ENCODE assay signal across 34 cellular contexts in the genomic region with DNA sequence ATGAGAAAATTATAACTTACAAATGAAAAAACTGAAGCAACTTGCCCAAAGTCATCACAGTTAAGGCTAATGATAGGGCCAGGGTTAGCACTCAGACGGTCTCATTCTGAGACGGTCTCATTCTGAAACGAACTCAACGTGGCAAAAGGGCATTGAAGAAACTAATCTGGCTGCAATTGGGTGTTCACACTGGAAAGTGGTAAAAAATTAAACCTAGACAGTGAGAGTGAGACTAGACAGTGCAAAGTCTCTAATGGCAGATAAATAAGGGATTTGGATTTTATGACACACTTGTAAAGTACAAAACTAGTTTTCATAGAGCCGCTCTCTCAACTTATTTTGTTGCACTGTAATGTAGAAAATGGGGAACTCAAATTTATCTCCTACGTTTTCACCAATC.
"Had no signal": no experiment of that assay in that cellular context is flagged by ENCODE, and none has a peak within 500 bp of the region (broad histone marks: within the 10 kb centered on the region; RNA-seq: fewer than 3 reads in every experiment).

No MANE protein-coding gene starts in this region.

- ATAC-seq: activated T-cell treated with anti-CD3 and anti-CD28 coated beads, Interleukin-2, amount 50 U/mL, for 4 hours; activated T-helper 17 cell treated with anti-CD3 and anti-CD28 coated beads, Interleukin-2, amount 50 U/mL, for 72 hours; K562; SK-N-SH treated with all-trans-retinoic acid at 6 μM for 48 hours; T-cell; T-helper 17 cell had no signal

- H3K27ac Mint-ChIP-seq: activated CD4-positive, alpha-beta T cell treated with anti-CD3 and anti-CD28 coated beads, Interleukin-2, amount 10 ng/mL, durations not matched to agents 24 days and 14 days; activated T-helper 17 cell treated with anti-CD3 and anti-CD28 coated beads, Interleukin-2, amount 50 U/mL, for 72 hours; T-cell; T-helper 17 cell had no signal

- H3K27me3 Mint-ChIP-seq: activated CD4-positive, alpha-beta T cell treated with anti-CD3 and anti-CD28 coated beads, Interleukin-2, amount 10 ng/mL, durations not matched to agents 24 days and 14 days; activated naive CD8-positive, alpha-beta T cell treated with anti-CD3 and anti-CD28 coated beads for 36 hours; activated T-helper 17 cell treated with anti-CD3 and anti-CD28 coated beads, Interleukin-2, amount 50 U/mL, for 72 hours; T-cell; T-helper 17 cell had no signal

- H3K4me3 ChIP-seq: K562, Peyer's patch had no signal

- H3K4me3 Mint-ChIP-seq: activated CD4-positive, alpha-beta T cell treated with anti-CD3 and anti-CD28 coated beads, Interleukin-2, amount 10 ng/mL, durations not matched to agents 24 days and 14 days; activated naive CD8-positive, alpha-beta T cell treated with anti-CD3 and anti-CD28 coated beads for 36 hours; activated T-cell treated with anti-CD3 and anti-CD28 coated beads, Interleukin-2, amount 50 U/mL, for 4 hours; activated T-helper 17 cell treated with anti-CD3 and anti-CD28 coated beads, Interleukin-2, amount 50 U/mL, for 72 hours; T-cell; T-helper 17 cell had no signal

- FAIRE-seq: K562 had no signal

- DNase-seq: activated CD4-positive, alpha-beta T cell treated with anti-CD3 and anti-CD28 coated beads, Interleukin-2, amount 10 ng/mL, durations not matched to agents 24 days and 14 days; activated CD4-positive, alpha-beta T cell treated with anti-CD3 and anti-CD28 coated beads, Interleukin-2, amount 50 U/mL, for 4 hours; activated CD8-positive, alpha-beta memory T cell treated with anti-CD3 and anti-CD28 coated beads, Interleukin-2, amount 50 U/mL, for 4 hours; activated effector memory CD4-positive, alpha-beta T cell treated with anti-CD3 and anti-CD28 coated beads, Interleukin-2, amount 50 U/mL, for 16 hours; activated naive CD4-positive, alpha-beta T cell; activated naive CD4-positive, alpha-beta T cell treated with anti-CD3 and anti-CD28 coated beads, Interleukin-2, amount 50 U/mL, for 16 hours; activated naive CD8-positive, alpha-beta T cell treated with anti-CD3 and anti-CD28 coated beads for 36 hours; activated T-cell treated with anti-CD3 and anti-CD28 coated beads for 4 hours; activated T-cell treated with anti-CD3 and anti-CD28 coated beads, Interleukin-2, amount 50 U/mL, for 4 hours; amniotic stem cell; aorta; brain microvascular endothelial cell; central memory CD4-positive, alpha-beta T cell; NCI-H1092 treated with DMSO at 0.1 percent for 48 hours; NCI-H1417; NCI-H146; NCI-H187 treated with DMSO at 0.1 percent for 48 hours; NCI-H2081; NCI-H2171 treated with DMSO at 0.1 percent for 48 hours; NCI-H2227 treated with DMSO at 0.1 percent for 48 hours; NCI-H446; NCI-H510A treated with DMSO at 0.1 percent for 48 hours; NCI-H69; NCI-H82; Peyer's patch; RPMI8226; SIG-M5; T-cell; T-helper 17 cell; T-helper 9 cell; WERI-Rb-1 had no signal

- H3K9me3 Mint-ChIP-seq: activated CD4-positive, alpha-beta T cell treated with anti-CD3 and anti-CD28 coated beads, Interleukin-2, amount 10 ng/mL, durations not matched to agents 24 days and 14 days; activated naive CD8-positive, alpha-beta T cell treated with anti-CD3 and anti-CD28 coated beads for 36 hours; activated T-cell treated with anti-CD3 and anti-CD28 coated beads, Interleukin-2, amount 50 U/mL, for 4 hours; activated T-helper 17 cell treated with anti-CD3 and anti-CD28 coated beads, Interleukin-2, amount 50 U/mL, for 72 hours; T-cell had no signal
